Comparison of ENCODE assay signal across 8 cellular contexts in genomic region chr13:28658796-28659610, GRCh38. TPM values are rescaled to one million over a fixed set of nuclear protein-coding genes. Genes with fewer than 3 reads are reported as not detected.
DNase-seq lines count a peak whose midpoint lies in the region; ATAC-seq, FAIRE-seq and TF ChIP-seq lines count a peak whose summit lies in the region.

Gene POMP (plus strand): TSS chr13:28659130. CDS start chr13:28659185, 55 bp downstream.

- peaks cover 6% of the 10 kb centered on the region for H3K36me3 Mint-ChIP-seq in T-helper 17 cell (ENCODE audit: low read depth)

- H3K4me1 Mint-ChIP-seq in T-helper 17 cell = peaks cover 57% of the 10 kb centered on the region

- peak; percentile 96 for FAIRE-seq in GM12892 (lab: Jason Lieb, UNC)

- H3K4me1 ChIP-seq in left ventricle myocardium inferior (peaks cover 69% of the 10 kb centered on the region), prostate gland (replicated peaks) (no peaks in the 10 kb centered on the region)

- H3K27ac ChIP-seq in left ventricle myocardium inferior (replicated peaks) = peak within 1 kb of the TSS; percentile 96
- H3K27ac ChIP-seq in prostate gland = peak within 1 kb of the TSS; percentile 82 to 88

- DNase-seq in GM12892 (ENCODE audit: insufficient read length) (peak; percentile 80), NCI-H1417 treated with DMSO at 0.1 percent for 48 hours (lab: John Stamatoyannopoulos, UW) (peak; percentile 20), T-helper 17 cell (peak; percentile 84 to 85 (median 85)), amygdala (lab: John Stamatoyannopoulos, UW) (peak; percentile 39 to 95 (median 85)), left ventricle myocardium inferior (peak; percentile 95), prostate gland (ENCODE audit: low spot score) (peak; percentile 85), ureter (ENCODE audit: low spot score) (peak; percentile 93)

- TF ChIP-seq CTCF in left ventricle myocardium inferior (IDR thresholded peaks at IDR 0.05; ENCODE audit: borderline replicate concordance) = no peak
- peak in 1 of 4 experiments; percentile 6 for TF ChIP-seq CTCF in prostate gland (IDR thresholded peaks at IDR 0.05)

- H3K27me3 Mint-ChIP-seq in T-helper 17 cell = no peaks in the 10 kb centered on the region

- no peaks in the 10 kb centered on the region for H3K9me3 ChIP-seq in T-helper 17 cell (ENCODE audit: control insufficient read depth, low read length, poor library complexity, severe bottlenecking)
- no peaks in the 10 kb centered on the region for H3K9me3 ChIP-seq in left ventricle myocardium inferior (replicated peaks)
- no peaks in the 10 kb centered on the region for H3K9me3 ChIP-seq in prostate gland

- WGBS in prostate gland = under 1% methylated on average over 56 of the region's 64 CpGs

- peak within 1 kb of the TSS; percentile 94 for H3K4me3 Mint-ChIP-seq in T-helper 17 cell

- H3K27ac Mint-ChIP-seq in T-helper 17 cell = peak within 1 kb of the TSS; percentile 97

- TF ChIP-seq POLR2A in GM12892 (IDR thresholded peaks at IDR 0.05; ENCODE audit: low read depth, low read length) = peak; percentile 94
- TF ChIP-seq POLR2A in prostate gland (IDR thresholded peaks at IDR 0.05) = peak; percentile 90

- ATAC-seq in HG02759 (IDR thresholded peaks at IDR 0.05; ENCODE audit: unreplicated experiment) (peak; percentile 94), T-helper 17 cell (peak; percentile 91)

- H3K36me3 ChIP-seq in left ventricle myocardium inferior = peaks cover 24% of the 10 kb centered on the region
- H3K36me3 ChIP-seq in prostate gland = no peaks in the 10 kb centered on the region

- H3K4me3 ChIP-seq in left ventricle myocardium inferior (peak within 1 kb of the TSS; percentile 93), prostate gland (peak within 1 kb of the TSS; percentile 87 to 90)

- no peaks in the 10 kb centered on the region for H3K27me3 ChIP-seq in left ventricle myocardium inferior (ENCODE audit: low read depth)
- H3K27me3 ChIP-seq in prostate gland (replicated peaks; ENCODE audit: insufficient read depth) = no peaks in the 10 kb centered on the region

- intact Hi-C loops in left ventricle myocardium inferior (cut with micrococcal nuclease) (no loop called here), prostate gland (cut with DNase I) (loop anchor here (5.0 to 10.0 kb wide), 3 partner anchors 58 to 1456 kb away; partner anchors contain the start of genes PAN3 and SLC46A3)

RNA-seq across cellular contexts. Expression of gene POMP, which starts in this region (rescaled TPM):
- polyA plus RNA-seq in GM12892 (2012; ENCODE audit: missing spikeins) = 173 TPM
- total RNA-seq in T-helper 17 cell (10 to 100 TPM; 22.9 to 29.4 TPM), left ventricle myocardium inferior (101 TPM), prostate gland (10 to 100 TPM; 26.3 to 35.9 TPM), ureter (51.6 TPM)

Comparison
In these comparisons a context has a peak if more than half of its experiments do, and no peak if none do; other contexts are left out.
1. Peak in every context shown above with its lines: DNase-seq, ATAC-seq, H3K4me3 ChIP-seq and H3K27ac ChIP-seq.
2. DNase-seq: peak in every context shown above with its lines; median percentile 95 in left ventricle myocardium inferior; 93 in ureter; 85 in T-helper 17 cell; 85 in amygdala; 85 in prostate gland; 80 in GM12892; 20 in NCI-H1417 treated with DMSO at 0.1 percent for 48 hours.